ENCODE assay signal across 19 cellular contexts in genomic region chr12:123599310-123599709, GRCh38. TPM values are rescaled to one million over a fixed set of nuclear protein-coding genes. Genes with fewer than 3 reads are reported as not detected.
A peak's percentile ranks its signal among the peaks of the same experiment; 100 is the strongest.
DNase-seq lines count a peak whose midpoint lies in the region; ATAC-seq and TF ChIP-seq lines count a peak whose summit lies in the region.
"Had no signal": no experiment of that assay in that cellular context is flagged by ENCODE, and none has a peak within 500 bp of the region (broad histone marks: within the 10 kb centered on the region; RNA-seq: fewer than 3 reads in every experiment).

No MANE protein-coding gene starts in this region.

- peaks cover 31% of the 10 kb centered on the region for H3K4me1 ChIP-seq in DND-41 (ENCODE audit: insufficient read depth, low read length)
- H3K4me1 ChIP-seq in naive thymus-derived CD4-positive, alpha-beta T cell (ENCODE audit: control insufficient read depth in 2 of 2, insufficient read depth in 2 of 2, low read length in 2 of 2): peaks cover 4 to 8% of the 10 kb centered on the region in 2 donors

- H4K20me1 ChIP-seq in DND-41 (ENCODE audit: insufficient read depth, low read length): peaks cover 4% of the 10 kb centered on the region; the same call in 1 of the 2 replicates

- peaks cover 31% of the 10 kb centered on the region for H3K36me3 Mint-ChIP-seq in T-helper 1 cell treated with Interleukin-12 subunit alpha and Interleukin-12 subunit beta and Interleukin-4 antibody, amounts not matched to agents 30 μg/mL and 1 μg/mL, for 36 hours (ENCODE audit: low read depth)
- peaks cover 8% of the 10 kb centered on the region for H3K36me3 Mint-ChIP-seq in activated naive CD8-positive, alpha-beta T cell
- peaks cover 0 to 23% (median 8%) of the 10 kb centered on the region in 5 donors for H3K36me3 Mint-ChIP-seq in naive thymus-derived CD4-positive, alpha-beta T cell

- no peaks in the 10 kb centered on the region for H3K27me3 ChIP-seq in DND-41 (ENCODE audit: insufficient read depth, low read length, poor library complexity)
- H3K27me3 ChIP-seq in naive thymus-derived CD4-positive, alpha-beta T cell (ENCODE audit: control insufficient read depth in 2 of 2, insufficient read depth in 2 of 2, low read length in 2 of 2): no peaks in the 10 kb centered on the region
- H3K27me3 ChIP-seq: tibial nerve had no signal

- no peaks in the 10 kb centered on the region for H3K27me3 Mint-ChIP-seq in T-helper 1 cell treated with Interleukin-12 subunit alpha and Interleukin-12 subunit beta and Interleukin-4 antibody, amounts not matched to agents 30 μg/mL and 1 μg/mL, for 36 hours (ENCODE audit: low read depth)
- H3K27me3 Mint-ChIP-seq in activated naive CD8-positive, alpha-beta T cell: no peaks in the 10 kb centered on the region
- H3K27me3 Mint-ChIP-seq in naive thymus-derived CD4-positive, alpha-beta T cell: no peaks in the 10 kb centered on the region

- no peaks in the 10 kb centered on the region for H3K9me3 ChIP-seq in DND-41 (ENCODE audit: insufficient read depth, low read length, severe bottlenecking)
- H3K9me3 ChIP-seq in naive thymus-derived CD4-positive, alpha-beta T cell (ENCODE audit: control insufficient read depth in 2 of 3, low read length in 3 of 3): no peaks in the 10 kb centered on the region
- H3K9me3 ChIP-seq: tibial nerve had no signal

- no peak for DNase-seq in T-helper 1 cell
- no peak for DNase-seq in DND-41
- DNase-seq in naive thymus-derived CD4-positive, alpha-beta T cell: no peak
- no peak for DNase-seq in NCI-H2196 (lab: John Stamatoyannopoulos, UW; ENCODE audit: unreplicated experiment)
- DNase-seq in GM19238 (ENCODE audit: insufficient read length, low spot score): no peak
- no peak for DNase-seq in medulla oblongata (ENCODE audit: extremely low spot score)
- DNase-seq: 8988T, amygdala, KG1, left colon, NCI-H1092, NCI-H2107, posterior cingulate gyrus had no signal

- ATAC-seq in DND-41 (ENCODE audit: insufficient read depth, low read depth): no peak
- ATAC-seq in naive thymus-derived CD4-positive, alpha-beta T cell: no peak
- ATAC-seq: left colon, SK-N-SH treated with all-trans-retinoic acid at 6 μM for 48 hours had no signal

- POLR2A ChIA-PET in naive thymus-derived CD4-positive, alpha-beta T cell (lab: Charles Lee): no interaction called here

- no peak overlapping the region for H3K4me3 ChIP-seq in DND-41 (ENCODE audit: low read depth in 1 of 2, low read length in 2 of 2)
- no peak overlapping the region for H3K4me3 ChIP-seq in naive thymus-derived CD4-positive, alpha-beta T cell (ENCODE audit: low read length)
- H3K4me3 ChIP-seq: smooth muscle cell, tibial nerve had no signal

- H3K9ac ChIP-seq in DND-41 (ENCODE audit: low read depth, low read length): 0 out of 2 replicates have a peak overlapping the region, but pooled peaks have one; percentile 6

- H3K27ac Mint-ChIP-seq in T-helper 1 cell treated with Interleukin-12 subunit alpha and Interleukin-12 subunit beta and Interleukin-4 antibody, amounts not matched to agents 30 μg/mL and 1 μg/mL, for 36 hours: peak overlapping the region; percentile 8
- peak overlapping the region; percentile 43 for H3K27ac Mint-ChIP-seq in activated naive CD8-positive, alpha-beta T cell
- peak overlapping the region in 8 of 9 donors; percentile 4 to 87 (median 42) for H3K27ac Mint-ChIP-seq in naive thymus-derived CD4-positive, alpha-beta T cell

- intact Hi-C loops in naive thymus-derived CD4-positive, alpha-beta T cell (cut with micrococcal nuclease): no loop called here

- H3K4me1 Mint-ChIP-seq in T-helper 1 cell treated with Interleukin-12 subunit alpha and Interleukin-12 subunit beta and Interleukin-4 antibody, amounts not matched to agents 30 μg/mL and 1 μg/mL, for 36 hours (ENCODE audit: low read depth): peaks cover 19% of the 10 kb centered on the region
- H3K4me1 Mint-ChIP-seq in activated naive CD8-positive, alpha-beta T cell (ENCODE audit: low read depth): peaks cover 18% of the 10 kb centered on the region
- peaks cover 11 to 35% (median 33%) of the 10 kb centered on the region in 7 donors for H3K4me1 Mint-ChIP-seq in naive thymus-derived CD4-positive, alpha-beta T cell

- H2AFZ ChIP-seq in DND-41 (ENCODE audit: low read depth, low read length): no peak overlapping the region

- H3K27ac ChIP-seq in DND-41 (ENCODE audit: low read length): no peak overlapping the region; the same call in 1 of the 2 replicates
- H3K27ac ChIP-seq in naive thymus-derived CD4-positive, alpha-beta T cell (ENCODE audit: low read depth, low read length): no peak overlapping the region
- H3K27ac ChIP-seq: C4-2B, tibial nerve had no signal

- H3K4me2 ChIP-seq in DND-41 (ENCODE audit: insufficient read depth, low read length): no peak overlapping the region
- H3K4me2 ChIP-seq: smooth muscle cell had no signal

- CTCF ChIA-PET in naive thymus-derived CD4-positive, alpha-beta T cell (lab: Charles Lee): no interaction called here

- peak overlapping the region; percentile 26 for H3K4me3 Mint-ChIP-seq in T-helper 1 cell treated with Interleukin-12 subunit alpha and Interleukin-12 subunit beta and Interleukin-4 antibody, amounts not matched to agents 30 μg/mL and 1 μg/mL, for 36 hours
- peak overlapping the region; percentile 17 for H3K4me3 Mint-ChIP-seq in activated naive CD8-positive, alpha-beta T cell
- peak overlapping the region in 9 of 10 donors; percentile 2 to 83 (median 55) for H3K4me3 Mint-ChIP-seq in naive thymus-derived CD4-positive, alpha-beta T cell

- no peak for TF ChIP-seq CTCF in DND-41 (IDR thresholded peaks at IDR 0.05; ENCODE audit: borderline replicate concordance, extremely low read depth, low read length, poor library complexity, severe bottlenecking)

- H3K79me2 ChIP-seq in DND-41 (ENCODE audit: insufficient read depth, low read length): peaks cover 80% of the 10 kb centered on the region

- peaks cover 61% of the 10 kb centered on the region for H3K36me3 ChIP-seq in DND-41 (ENCODE audit: insufficient read depth, low read length)
- H3K36me3 ChIP-seq in naive thymus-derived CD4-positive, alpha-beta T cell (ENCODE audit: control insufficient read depth in 2 of 3, insufficient read depth in 3 of 3, low read length in 3 of 3): peaks cover 4 to 33% (median 11%) of the 10 kb centered on the region in 3 experiments

- H3K9me3 Mint-ChIP-seq in T-helper 1 cell treated with Interleukin-12 subunit alpha and Interleukin-12 subunit beta and Interleukin-4 antibody, amounts not matched to agents 30 μg/mL and 1 μg/mL, for 36 hours: no peaks in the 10 kb centered on the region
- no peaks in the 10 kb centered on the region for H3K9me3 Mint-ChIP-seq in activated naive CD8-positive, alpha-beta T cell (ENCODE audit: low read depth)
- H3K9me3 Mint-ChIP-seq in naive thymus-derived CD4-positive, alpha-beta T cell: no peaks in the 10 kb centered on the region

RNA-seq across cellular contexts. Expression of gene DDX55, which starts 2.6 kb away (rescaled TPM):
- total RNA-seq in naive thymus-derived CD4-positive, alpha-beta T cell: 10 to 100 TPM; 26.0 to 54.0 (median 43.4) TPM
- polyA plus RNA-seq in naive thymus-derived CD4-positive, alpha-beta T cell: 10 to 100 TPM; 17.1 to 21.5 TPM

RNA-seq across cellular contexts. Expression of gene TMED2, which starts 15.0 kb away (rescaled TPM):
- 100 to 1,000 TPM in 2 of 5 experiments, 10 to 100 TPM in 3; 74.6 to 198 (median 98.0) TPM for total RNA-seq in naive thymus-derived CD4-positive, alpha-beta T cell
- 100 to 1,000 TPM; 199 to 256 TPM for polyA plus RNA-seq in naive thymus-derived CD4-positive, alpha-beta T cell

RNA-seq across cellular contexts. Expression of gene EIF2B1, which starts 34.2 kb away (rescaled TPM):
- total RNA-seq in naive thymus-derived CD4-positive, alpha-beta T cell: 10 to 100 TPM; 44.0 to 64.3 (median 49.5) TPM
- 10 to 100 TPM; 70.7 to 74.3 TPM for polyA plus RNA-seq in naive thymus-derived CD4-positive, alpha-beta T cell

RNA-seq across cellular contexts. Expression of gene GTF2H3, which starts 34.3 kb away (rescaled TPM):
- total RNA-seq in naive thymus-derived CD4-positive, alpha-beta T cell: 10 to 100 TPM; 21.4 to 39.7 (median 27.7) TPM
- 10 to 100 TPM; 43.2 to 47.2 TPM for polyA plus RNA-seq in naive thymus-derived CD4-positive, alpha-beta T cell
